ENCODE assay signal across 7 cellular contexts in the genomic region with DNA sequence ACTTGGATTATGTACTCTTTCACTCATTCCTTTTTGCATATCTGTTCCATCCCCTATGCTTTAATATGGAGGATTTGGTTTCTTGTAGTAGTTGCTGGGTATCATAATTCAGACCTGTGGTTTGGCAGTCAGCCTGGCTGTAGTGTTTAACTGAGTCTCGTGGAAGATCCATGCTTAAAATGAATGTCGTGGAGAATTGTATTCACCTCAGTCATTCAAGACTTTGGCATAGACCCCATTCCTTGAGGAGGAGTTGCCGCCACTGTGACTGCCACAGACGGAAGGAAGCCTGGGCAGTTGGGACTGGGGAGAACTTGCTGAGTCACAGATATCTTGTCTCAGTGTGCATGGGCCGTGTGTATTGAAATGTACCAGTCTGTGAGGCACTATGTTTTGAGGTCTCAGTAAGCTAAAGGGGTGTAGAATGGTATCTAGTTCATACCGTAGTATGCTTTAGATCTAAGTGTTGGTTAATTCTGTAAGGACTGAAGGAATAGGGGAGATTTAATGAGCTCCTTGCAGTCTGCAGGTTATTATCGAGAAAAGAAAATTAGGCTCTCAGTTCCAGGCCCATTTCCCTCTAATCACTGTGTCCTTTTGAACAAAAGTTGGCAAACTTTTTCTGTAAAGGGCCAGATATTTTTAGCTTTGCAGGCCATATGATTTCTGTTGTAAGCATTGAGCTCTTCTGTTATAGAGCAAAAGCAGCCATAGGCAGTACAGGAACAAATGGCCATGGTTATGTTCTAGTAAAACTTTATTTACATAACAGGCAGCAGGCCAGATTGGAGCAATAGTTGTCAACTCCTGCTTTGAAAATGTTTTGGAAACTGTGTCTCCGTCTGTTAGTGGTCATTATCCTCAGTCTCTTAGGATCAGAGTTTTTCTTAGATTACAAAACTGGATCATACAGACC.
DNase-seq lines count a peak whose midpoint lies in the region; ATAC-seq, FAIRE-seq and TF ChIP-seq lines count a peak whose summit lies in the region.

No MANE protein-coding gene starts in this region.

- FAIRE-seq in astrocyte (lab: Jason Lieb, UNC): peak; percentile 99

- H3K9me3 ChIP-seq in HUES6 (ENCODE audit: control insufficient read depth, insufficient read depth, low read depth, low read length) (no peaks in the 10 kb centered on the region; the same call in 1 of the 2 replicates), astrocyte (ENCODE audit: insufficient read depth, low read depth, low read length) (no peaks in the 10 kb centered on the region), transverse colon (no peaks in the 10 kb centered on the region)

- peak overlapping the region; percentile 45 for H3K4me3 Mint-ChIP-seq in astrocyte (ENCODE audit: unreplicated experiment)

- no peak overlapping the region for H2AFZ ChIP-seq in astrocyte (ENCODE audit: low read depth, low read length)

- H3K27me3 ChIP-seq in HUES6 (ENCODE audit: control insufficient read depth, insufficient read depth, low read length): no peaks in the 10 kb centered on the region
- no peaks in the 10 kb centered on the region for H3K27me3 ChIP-seq in astrocyte (ENCODE audit: insufficient read depth, low read length)
- H3K27me3 ChIP-seq in transverse colon: no peaks in the 10 kb centered on the region

- DNase-seq in astrocyte (ENCODE audit: low read depth): peak; percentile 99
- peak; percentile 68 for DNase-seq in islet precursor cell
- no peak for DNase-seq in transverse colon
- no peak for DNase-seq in SIG-M5 treated with dmso at 0.1 percent for 504 hours (lab: John Stamatoyannopoulos, UW; ENCODE audit: unreplicated experiment)

- intact Hi-C loops in transverse colon (cut with DNase I; ENCODE audit: low total_unique reads): no loop called here

- H3K4me1 ChIP-seq in HUES6 (ENCODE audit: control insufficient read depth, insufficient read depth, low read length) (peaks cover 10% of the 10 kb centered on the region), astrocyte (ENCODE audit: insufficient read depth, low read length) (peaks cover 34% of the 10 kb centered on the region), transverse colon (peaks cover 5 to 16% (median 5%) of the 10 kb centered on the region in 4 donors)

- H3K4me1 Mint-ChIP-seq in astrocyte (ENCODE audit: low read depth, unreplicated experiment): peaks cover 39% of the 10 kb centered on the region

- no peak for TF ChIP-seq POLR2A in transverse colon (IDR thresholded peaks at IDR 0.05)

- ATAC-seq in GM19397 (IDR thresholded peaks at IDR 0.05; ENCODE audit: unreplicated experiment) (no peak), GM19035 (IDR thresholded peaks at IDR 0.05; ENCODE audit: unreplicated experiment) (no peak)

- H3K36me3 ChIP-seq in HUES6 (ENCODE audit: control insufficient read depth, insufficient read depth, low read length) (no peaks in the 10 kb centered on the region), astrocyte (ENCODE audit: insufficient read depth, low read length) (no peaks in the 10 kb centered on the region), transverse colon (no peaks in the 10 kb centered on the region)

- peaks cover 7% of the 10 kb centered on the region for H4K20me1 ChIP-seq in astrocyte (ENCODE audit: insufficient read depth, low read length)

- no peaks in the 10 kb centered on the region for H3K27me3 Mint-ChIP-seq in astrocyte (ENCODE audit: low read depth, unreplicated experiment)

- H3K79me2 ChIP-seq in astrocyte (ENCODE audit: insufficient read depth, low read length): peaks cover 57% of the 10 kb centered on the region

- in situ Hi-C loops in transverse colon (cut with MboI; ENCODE audit: low pct_ligation_motif_present in 1 of 4, low pct_unique_long_range_greater_than_20kb in 1 of 4, low sequenced_read_pairs in 3 of 4): no loop called here

- 59 to 64% methylated on average over 3 to 8 of the region's 8 CpGs for WGBS in transverse colon (ENCODE audit: low coverage in 1 of 2), 2 donors

- peak overlapping the region; percentile 56 for H3K4me2 ChIP-seq in astrocyte (ENCODE audit: low read length)

- no peak overlapping the region for H3K4me3 ChIP-seq in HUES6 (ENCODE audit: low read depth, low read length)
- H3K4me3 ChIP-seq in astrocyte (ENCODE audit: insufficient read depth, low read depth, low read length): no peak overlapping the region
- H3K4me3 ChIP-seq in transverse colon: no peak overlapping the region

- H3K9me3 Mint-ChIP-seq in astrocyte (ENCODE audit: unreplicated experiment): peaks cover 2% of the 10 kb centered on the region

- TF ChIP-seq EP300 in transverse colon (IDR thresholded peaks at IDR 0.05; ENCODE audit: low read depth): no peak

- H3K27ac ChIP-seq in HUES6 (ENCODE audit: low read depth, low read length) (peak overlapping the region; percentile 20; the same call in 1 of the 2 replicates), astrocyte (ENCODE audit: low read depth, low read length) (peak overlapping the region; percentile 82), transverse colon (peak overlapping the region; percentile 42 to 65 (median 58))

- peak overlapping the region; percentile 86 for H3K27ac Mint-ChIP-seq in astrocyte (ENCODE audit: unreplicated experiment)

- H3K36me3 Mint-ChIP-seq in astrocyte (ENCODE audit: low read depth, unreplicated experiment): peaks cover 5% of the 10 kb centered on the region

- no peak for TF ChIP-seq CTCF in astrocyte (IDR thresholded peaks at IDR 0.05; ENCODE audit: insufficient read depth, low read depth, low read length)
- TF ChIP-seq CTCF in transverse colon (IDR thresholded peaks at IDR 0.05): no peak

- no peak overlapping the region for H3K9ac ChIP-seq in HUES6 (ENCODE audit: low read length)
- H3K9ac ChIP-seq in astrocyte (ENCODE audit: low read length): peak overlapping the region; percentile 52

Comparison
In these comparisons a context has a peak if more than half of its experiments do, and no peak if none do; other contexts are left out.
1. H3K27ac ChIP-seq: peak in every context shown above with its lines; median percentile 82 in astrocyte; 58 in transverse colon; 20 in HUES6.
2. DNase-seq: peak in astrocyte (single experiment) and islet precursor cell (single experiment); none in transverse colon (single experiment) and SIG-M5 treated with dmso at 0.1 percent for 504 hours (single experiment).